ENCODE assay signal across 21 cellular contexts in the genomic region with DNA sequence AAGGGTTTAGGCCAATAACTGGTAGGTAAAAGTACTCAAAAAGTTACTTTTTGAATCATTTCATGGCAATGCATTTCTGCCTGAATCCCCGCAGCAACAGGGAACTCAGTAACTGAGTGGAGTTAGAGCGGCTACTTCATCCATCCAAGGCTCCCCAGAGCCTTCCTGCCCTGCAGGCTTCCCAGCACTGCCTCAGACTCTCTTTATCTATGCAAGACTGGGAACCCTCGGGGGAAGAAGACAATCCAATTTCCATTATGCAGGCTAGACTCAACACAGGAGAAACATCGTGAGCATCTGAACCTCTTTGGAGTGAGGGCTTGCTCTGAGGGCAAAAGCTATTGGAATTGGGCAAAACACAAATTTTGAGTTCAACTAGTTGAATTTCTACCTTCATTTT. TPM values are rescaled to one million over a fixed set of nuclear protein-coding genes. Genes with fewer than 3 reads are reported as not detected.
"Had no signal": no experiment of that assay in that cellular context is flagged by ENCODE, and none has a peak within 500 bp of the region (broad histone marks: within the 10 kb centered on the region; RNA-seq: fewer than 3 reads in every experiment).

No MANE protein-coding gene starts in this region.

- H3K27ac ChIP-seq: coronary artery, esophagus muscularis mucosa, foreskin keratinocyte, gastroesophageal sphincter, heart left ventricle, left lung, lower lobe of right lung, pancreas, stomach, thyroid gland had no signal

- H3K4me1 ChIP-seq: foreskin keratinocyte, gastroesophageal sphincter, left lung, lower lobe of right lung, pancreas, stomach, thyroid gland had no signal

- H3K4me3 ChIP-seq: coronary artery, esophagus muscularis mucosa, gastroesophageal sphincter, heart left ventricle, hepatocyte, left lung, lower lobe of right lung, pancreas, stomach, thyroid gland had no signal

- H3K9me3 ChIP-seq: esophagus muscularis mucosa, gastroesophageal sphincter, heart left ventricle, left lung, lower lobe of right lung, pancreas, stomach, thyroid gland had no signal

- H2AFZ ChIP-seq: hepatocyte had no signal

- H3K4me2 ChIP-seq: hepatocyte had no signal

- H3K36me3 ChIP-seq: esophagus muscularis mucosa, gastroesophageal sphincter, heart left ventricle, left lung, lower lobe of right lung, pancreas, stomach, thyroid gland had no signal

- H3K79me2 ChIP-seq: hepatocyte had no signal

- DNase-seq: dermis blood vessel endothelial cell; effector memory CD4-positive, alpha-beta T cell; foreskin keratinocyte; heart left ventricle; left cardiac atrium; left lung; lower lobe of right lung; natural killer cell; occipital lobe; pancreas; stimulated activated CD4-positive, alpha-beta T cell treated with anti-CD3 and anti-CD28 coated beads, Interleukin-2, amount 100 ng/mL, for 24 hours; stimulated activated CD4-positive, alpha-beta T cell treated with anti-CD3 and anti-CD28 coated beads, Interleukin-4, amount 100 ng/mL, for 24 hours; stimulated activated naive CD4-positive, alpha-beta T cell treated with Interleukin-2 at 50 U/mL for 16 hours; stomach; thyroid gland had no signal

- H3K27me3 ChIP-seq: esophagus muscularis mucosa, foreskin keratinocyte, gastroesophageal sphincter, heart left ventricle, hepatocyte, left lung, pancreas, stomach, thyroid gland had no signal

- FAIRE-seq: endothelial cell of umbilical vein, pancreas had no signal

RNA-seq across cellular contexts. Expression of a gene that starts 23.1 kb away (rescaled TPM):
- total RNA-seq: occipital lobe had no signal

RNA-seq across cellular contexts. Expression of a gene that starts 52.1 kb away (rescaled TPM):
- total RNA-seq: endothelial cell of umbilical vein, foreskin keratinocyte had no signal
- polyA plus RNA-seq: fibroblast of lung, foreskin keratinocyte had no signal
